Comparison of ENCODE assay signal across 25 cellular contexts in the genomic region with DNA sequence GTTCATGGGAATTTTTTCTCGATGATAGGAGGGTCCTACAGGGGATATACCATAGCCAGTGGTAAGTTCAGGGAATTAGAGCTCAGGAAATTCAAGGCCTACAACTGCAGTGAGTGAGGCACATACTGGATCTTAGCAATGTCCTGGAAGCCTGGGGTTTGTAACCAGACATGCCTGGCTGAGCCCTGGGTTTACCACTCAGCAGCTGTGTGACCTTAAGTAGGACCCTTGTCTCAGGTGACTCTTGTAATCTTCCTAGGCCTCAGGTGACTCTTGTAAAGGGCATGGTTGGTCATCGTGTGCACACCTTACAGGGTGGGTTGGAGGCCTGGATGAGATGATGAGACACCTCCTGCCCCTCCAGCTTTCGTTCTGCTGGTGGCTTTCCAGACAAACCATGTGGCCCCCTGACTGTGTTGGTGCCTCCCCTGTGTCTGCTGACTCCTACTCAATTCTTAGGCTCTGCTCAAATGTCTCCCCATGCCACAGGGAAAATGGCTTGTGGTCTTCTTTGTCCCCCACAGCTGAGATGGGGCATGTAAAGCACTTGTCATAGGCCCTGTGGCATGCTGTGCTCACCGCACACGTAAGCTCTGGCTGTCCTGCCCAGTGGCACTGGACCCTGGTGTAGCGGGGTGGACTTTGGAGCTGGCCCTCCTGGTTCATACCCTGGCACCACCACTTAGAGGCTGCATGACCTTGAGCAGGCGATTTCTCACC.
A peak's percentile ranks its signal among the peaks of the same experiment; 100 is the strongest.
DNase-seq lines count a peak whose midpoint lies in the region; ATAC-seq and TF ChIP-seq lines count a peak whose summit lies in the region.
"Had no signal": no experiment of that assay in that cellular context is flagged by ENCODE, and none has a peak within 500 bp of the region (broad histone marks: within the 10 kb centered on the region; RNA-seq: fewer than 3 reads in every experiment).

No MANE protein-coding gene starts in this region.

- H3K27ac ChIP-seq in cardiac muscle cell (peak overlapping the region; percentile 85), coronary artery (peak overlapping the region in 1 of 2 donors; percentile 42), thoracic aorta (peak overlapping the region; percentile 72 to 73)
- H3K27ac ChIP-seq in CD8-positive, alpha-beta T cell (ENCODE audit: low read depth, low read length), result no peak overlapping the region
- H3K27ac ChIP-seq: Peyer's patch had no signal

- peaks cover 21% of the 10 kb centered on the region for H3K36me3 Mint-ChIP-seq in nephron (ENCODE audit: low read depth)
- H3K36me3 Mint-ChIP-seq in CD8-positive, alpha-beta T cell, result no peaks in the 10 kb centered on the region
- H3K36me3 Mint-ChIP-seq: CD4-positive, CD25-positive, alpha-beta regulatory T cell; IgD-negative memory B cell had no signal

- no peaks in the 10 kb centered on the region for H3K27me3 ChIP-seq in cardiac muscle cell
- H3K27me3 ChIP-seq in thoracic aorta (replicated peaks; ENCODE audit: insufficient read depth), result no peaks in the 10 kb centered on the region
- no peaks in the 10 kb centered on the region for H3K27me3 ChIP-seq in CD8-positive, alpha-beta T cell (ENCODE audit: insufficient read depth, low read length)
- H3K27me3 ChIP-seq: BE2C, Peyer's patch had no signal

- no peak for ATAC-seq in Right ventricle myocardium inferior
- no peak for ATAC-seq in thoracic aorta (ENCODE audit: insufficient number of reproducible peaks, low FRiP score, low read depth)
- no peak for ATAC-seq in CD8-positive, alpha-beta T cell
- no peak for ATAC-seq in GM19463 (IDR thresholded peaks at IDR 0.05; ENCODE audit: unreplicated experiment)
- ATAC-seq: GM23338, HCT116 had no signal

- H3K36me3 ChIP-seq in cardiac muscle cell, result no peaks in the 10 kb centered on the region
- H3K36me3 ChIP-seq in thoracic aorta, result no peaks in the 10 kb centered on the region
- no peaks in the 10 kb centered on the region for H3K36me3 ChIP-seq in CD8-positive, alpha-beta T cell (ENCODE audit: insufficient read depth, low read length)
- H3K36me3 ChIP-seq: BE2C, MG63, Peyer's patch had no signal

- peaks cover 18% of the 10 kb centered on the region for H3K9me3 Mint-ChIP-seq in nephron
- peaks cover 9% of the 10 kb centered on the region for H3K9me3 Mint-ChIP-seq in CD8-positive, alpha-beta T cell

- no peaks in the 10 kb centered on the region for H3K27me3 Mint-ChIP-seq in nephron (ENCODE audit: low read depth)
- H3K27me3 Mint-ChIP-seq in CD8-positive, alpha-beta T cell (ENCODE audit: low read depth), result peaks cover 2% of the 10 kb centered on the region

- H3K4me1 Mint-ChIP-seq in nephron, result peaks cover 61% of the 10 kb centered on the region
- no peaks in the 10 kb centered on the region for H3K4me1 Mint-ChIP-seq in CD8-positive, alpha-beta T cell (ENCODE audit: low read depth)
- H3K4me1 Mint-ChIP-seq: CD4-positive, CD25-positive, alpha-beta regulatory T cell had no signal

- DNase-seq in cardiac muscle cell (ENCODE audit: low read depth in 1 of 2, low spot score in 1 of 2) (no peak), Right ventricle myocardium inferior (ENCODE audit: missing footprints) (no peak), coronary artery (ENCODE audit: low spot score) (peak; percentile 43), thoracic aorta (ENCODE audit: low spot score) (no peak), SIG-M5 (lab: John Stamatoyannopoulos, UW) (no peak)
- DNase-seq in CD8-positive, alpha-beta T cell, result no peak
- DNase-seq: BE2C; Caco-2; CD4-positive, CD25-positive, alpha-beta regulatory T cell; DMS153; EL; Kasumi-1; MG63; NCI-H1048; NCI-H1436 treated with DMSO at 0.1 percent for 48 hours; NCI-H2081; NCI-H2171 treated with DMSO at 0.1 percent for 48 hours; NCI-H526 treated with DMSO at 0.1 percent for 48 hours; Peyer's patch had no signal

- H3K4me3 Mint-ChIP-seq in nephron, result no peak overlapping the region
- H3K4me3 Mint-ChIP-seq in CD8-positive, alpha-beta T cell, result no peak overlapping the region
- H3K4me3 Mint-ChIP-seq: CD4-positive, CD25-positive, alpha-beta regulatory T cell; GM23338; IgD-negative memory B cell had no signal

- TF ChIP-seq CTCF in cardiac muscle cell (IDR thresholded peaks at IDR 0.05; ENCODE audit: low read depth, low read length), result no peak
- TF ChIP-seq CTCF in coronary artery (IDR thresholded peaks at IDR 0.05), result no peak
- no peak for TF ChIP-seq CTCF in nephron (IDR thresholded peaks at IDR 0.05; ENCODE audit: unreplicated experiment in 3 of 3)
- no peak for TF ChIP-seq CTCF in thoracic aorta (IDR thresholded peaks at IDR 0.05)
- no peak for TF ChIP-seq CTCF in CD8-positive, alpha-beta T cell (IDR thresholded peaks at IDR 0.05)

- POLR2A ChIA-PET in CD8-positive, alpha-beta T cell (lab: Charles Lee), result no interaction called here

- H3K9me3 ChIP-seq in cardiac muscle cell (ENCODE audit: low read depth) (no peaks in the 10 kb centered on the region), thoracic aorta (peaks cover 4% of the 10 kb centered on the region)
- H3K9me3 ChIP-seq in CD8-positive, alpha-beta T cell (ENCODE audit: low read length), result no peaks in the 10 kb centered on the region
- H3K9me3 ChIP-seq: BE2C, Caco-2, MG63 had no signal

- peak overlapping the region; percentile 36 to 62 (median 41) for H3K27ac Mint-ChIP-seq in nephron
- H3K27ac Mint-ChIP-seq in CD8-positive, alpha-beta T cell, result no peak overlapping the region
- H3K27ac Mint-ChIP-seq: CD4-positive, CD25-positive, alpha-beta regulatory T cell; GM23338; IgD-negative memory B cell had no signal

- H3K4me1 ChIP-seq in cardiac muscle cell (ENCODE audit: low read depth) (peaks cover 61% of the 10 kb centered on the region), thoracic aorta (ENCODE audit: control insufficient read depth in 1 of 2, low read depth in 2 of 2) (peaks cover 8 to 39% of the 10 kb centered on the region in 2 donors)
- no peaks in the 10 kb centered on the region for H3K4me1 ChIP-seq in CD8-positive, alpha-beta T cell (ENCODE audit: insufficient read depth, low read length)
- H3K4me1 ChIP-seq: BE2C, Caco-2, Peyer's patch had no signal

- no peak overlapping the region for H3K4me3 ChIP-seq in cardiac muscle cell
- H3K4me3 ChIP-seq in coronary artery, result no peak overlapping the region
- no peak overlapping the region for H3K4me3 ChIP-seq in thoracic aorta
- H3K4me3 ChIP-seq in CD8-positive, alpha-beta T cell (ENCODE audit: low read depth, low read length), result no peak overlapping the region
- H3K4me3 ChIP-seq: GM12878, GM23338, MG63, Peyer's patch had no signal

- CTCF ChIA-PET in CD8-positive, alpha-beta T cell (lab: Charles Lee), result no interaction called here

- intact Hi-C loops in Right ventricle myocardium inferior (cut with DNase I), result no loop called here
- intact Hi-C loops in CD8-positive, alpha-beta T cell (cut with DNase I, micrococcal nuclease), result no loop called here
